ENCODE assay signal across 28 cellular contexts in the genomic region with DNA sequence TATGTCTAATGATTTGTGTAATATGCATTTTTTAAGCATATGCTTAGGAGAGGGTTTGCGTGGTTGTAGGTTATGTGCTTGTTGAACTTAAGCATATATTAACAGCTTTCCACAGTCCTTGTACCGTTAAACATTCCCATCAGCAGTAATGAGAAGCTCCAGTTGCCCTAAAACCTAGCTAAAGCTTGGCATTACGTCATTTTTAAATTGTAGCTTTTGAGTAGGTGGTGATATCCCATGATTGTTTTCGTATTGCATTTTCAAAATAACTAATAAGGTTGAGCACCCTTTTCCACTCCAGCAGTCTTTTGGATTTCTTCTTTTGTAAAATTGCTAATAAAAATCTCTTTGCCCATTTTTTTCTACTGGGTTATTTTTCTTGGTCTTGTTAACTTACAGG.
"Had no signal": no experiment of that assay in that cellular context is flagged by ENCODE, and none has a peak within 500 bp of the region (broad histone marks: within the 10 kb centered on the region; RNA-seq: fewer than 3 reads in every experiment).

No MANE protein-coding gene starts in this region.

- ATAC-seq: effector memory CD8-positive, alpha-beta T cell; esophagus mucosa; foreskin keratinocyte; gastrocnemius medialis; gastroesophageal sphincter; heart left ventricle; heart right ventricle had no signal

- H3K9me3 ChIP-seq: colonic mucosa, esophagus muscularis mucosa, esophagus squamous epithelium, gastrocnemius medialis, gastroesophageal sphincter, heart left ventricle had no signal

- H3K27ac ChIP-seq: colonic mucosa, coronary artery, epithelial cell of prostate, esophagus muscularis mucosa, esophagus squamous epithelium, foreskin keratinocyte, gastrocnemius medialis, gastroesophageal sphincter, heart left ventricle, heart right ventricle had no signal

- FAIRE-seq: colon, endometrium, endothelial cell of umbilical vein, frontal cortex had no signal

- DNase-seq: colonic mucosa; cortex of kidney; dermis blood vessel endothelial cell; dorsolateral prefrontal cortex; effector CD4-positive, alpha-beta T cell; effector CD8-positive, alpha-beta T cell; effector memory CD4-positive, alpha-beta T cell; effector memory CD8-positive, alpha-beta T cell; endodermal cell; erythroblast; esophagus squamous epithelium; foreskin fibroblast; foreskin keratinocyte; foreskin melanocyte; gastrocnemius medialis; glutamatergic neuron; head of caudate nucleus; heart left ventricle; heart right ventricle had no signal

- H3K27me3 ChIP-seq: colonic mucosa, dorsolateral prefrontal cortex, esophagus muscularis mucosa, esophagus squamous epithelium, foreskin keratinocyte, gastrocnemius medialis, gastroesophageal sphincter, heart left ventricle, heart right ventricle had no signal

- H3K4me3 ChIP-seq: colonic mucosa, coronary artery, dorsolateral prefrontal cortex, esophagus muscularis mucosa, esophagus squamous epithelium, gastrocnemius medialis, gastroesophageal sphincter, heart left ventricle, heart right ventricle had no signal

- H3K36me3 ChIP-seq: colonic mucosa, esophagus muscularis mucosa, esophagus squamous epithelium, gastrocnemius medialis, gastroesophageal sphincter, heart left ventricle, heart right ventricle had no signal

- H3K4me1 ChIP-seq: colonic mucosa, esophagus muscularis mucosa, esophagus squamous epithelium, foreskin keratinocyte, gastrocnemius medialis, gastroesophageal sphincter, heart left ventricle, heart right ventricle had no signal
